In genomic region chr2:191325651-191326365, GRCh38 we compare ENCODE assay signal across 24 cellular contexts.
"Had no signal": no experiment of that assay in that cellular context is flagged by ENCODE, and none has a peak within 500 bp of the region (broad histone marks: within the 10 kb centered on the region; RNA-seq: fewer than 3 reads in every experiment).

No MANE protein-coding gene starts in this region.

- H3K36me3 ChIP-seq: prostate gland, sigmoid colon had no signal

- H3K9me3 ChIP-seq: mucosa of descending colon, pancreas, prostate gland, sigmoid colon, stomach, tibial artery had no signal

- H3K4me3 ChIP-seq: heart right ventricle, left lung, lung, mucosa of descending colon, pancreas, prostate gland, sigmoid colon, smooth muscle cell, stomach, tibial artery had no signal

- H3K4me1 ChIP-seq: prostate gland, sigmoid colon had no signal

- H3K4me2 ChIP-seq: smooth muscle cell had no signal

- DNase-seq: activated B cell treated with CpG ODN at 0.5 μM for 24 hours; activated CD8-positive, alpha-beta memory T cell treated with anti-CD3 and anti-CD28 coated beads, Interleukin-2, amount 10 ng/mL, durations not matched to agents 7 days and 5 days; activated CD8-positive, alpha-beta T cell treated with anti-CD3 and anti-CD28 coated beads, Interleukin-2, amount 10 ng/mL, durations not matched to agents 7 days and 5 days; activated effector memory CD4-positive, alpha-beta T cell treated with anti-CD3 and anti-CD28 coated beads, Interleukin-2, amount 50 U/mL, for 16 hours; activated naive CD4-positive, alpha-beta T cell treated with anti-CD3 and anti-CD28 coated beads, Interleukin-2, amount 50 U/mL, for 16 hours; amniotic stem cell; central memory CD4-positive, alpha-beta T cell; foreskin keratinocyte; heart right ventricle; left lung; mucosa of descending colon; naive B cell; pancreas; retina; sigmoid colon; stimulated activated CD4-positive, alpha-beta T cell treated with anti-CD3 and anti-CD28 coated beads, Interleukin-1b, Interleukin-23, amount 100 ng/mL, for 48 hours; stimulated activated naive B cell treated with anti-CD40 and anti-IgM and Interleukin-4, amounts not matched to agents 10 μg/mL and 1 μg/mL and 100 μg/mL, for 72 hours; stomach; T-helper 1 cell; tibial artery had no signal

- H3K27ac ChIP-seq: foreskin keratinocyte, left lung, pancreas, prostate gland, sigmoid colon, stomach, tibial artery had no signal

- H3K27me3 ChIP-seq: foreskin keratinocyte, heart right ventricle, left lung, pancreas, sigmoid colon, stomach, tibial artery had no signal

- FAIRE-seq: endothelial cell of umbilical vein, pancreas had no signal
